ENCODE assay signal across 8 cellular contexts in the genomic region with DNA sequence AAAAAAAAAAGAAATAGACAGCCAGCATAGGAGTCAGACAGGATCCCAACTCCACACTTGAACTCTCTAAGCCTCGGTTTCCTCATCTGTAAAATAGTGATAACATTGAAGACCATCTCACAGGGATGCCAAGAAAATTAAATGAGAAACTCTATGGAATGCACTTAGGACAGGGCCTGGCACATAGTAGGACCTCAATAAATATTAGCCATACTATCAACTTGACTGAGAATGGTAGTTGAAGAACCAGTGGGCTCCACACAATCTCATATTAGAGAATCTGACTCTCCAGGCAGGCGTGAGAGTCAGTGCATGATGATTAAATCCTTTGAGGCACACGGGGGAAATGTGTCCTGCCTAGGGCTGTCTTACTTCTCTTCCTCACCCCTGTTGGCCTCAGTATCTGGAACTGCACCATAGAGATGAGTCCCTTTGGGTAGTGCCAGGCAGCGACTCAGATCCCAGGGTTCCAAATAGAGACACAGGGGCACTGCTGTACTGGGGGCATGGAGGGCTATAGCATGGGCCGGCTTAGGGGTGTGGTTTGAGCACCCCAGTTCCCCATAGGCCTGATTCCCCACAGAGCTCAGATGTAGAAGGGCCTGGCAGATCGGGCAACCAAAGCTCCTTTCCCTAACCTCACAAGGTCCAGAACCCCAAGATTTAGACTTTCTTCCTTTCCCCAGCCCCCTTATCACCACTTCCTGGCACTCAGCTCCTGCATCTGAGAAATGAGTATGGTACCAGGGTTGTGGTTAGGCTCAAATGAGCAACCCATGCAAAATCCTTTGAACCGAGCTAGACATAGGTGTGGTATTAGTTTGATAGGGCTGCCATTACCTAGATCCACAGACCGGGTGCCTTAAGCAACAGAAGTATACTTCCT. TPM values are rescaled to one million over a fixed set of nuclear protein-coding genes. Genes with fewer than 3 reads are reported as not detected.
DNase-seq lines count a peak whose midpoint lies in the region; ATAC-seq, FAIRE-seq and TF ChIP-seq lines count a peak whose summit lies in the region.

No MANE protein-coding gene starts in this region.

- TF ChIP-seq CTCF in D721Med (IDR thresholded peaks at IDR 0.05; ENCODE audit: insufficient read depth, missing control alignments): no peak

- no peak for FAIRE-seq in D721Med (lab: Jason Lieb, UNC)

- ATAC-seq in GM21576 (IDR thresholded peaks at IDR 0.05; ENCODE audit: unreplicated experiment): peak; percentile 28

- DNase-seq in CMK (ENCODE audit: low read depth) (peak; percentile 33), OCI-M1 (lab: John Stamatoyannopoulos, UW) (peak; percentile 46), erythroblast (lab: John Stamatoyannopoulos, UW) (peak; percentile 22 to 26), HCEC 1CT (no peak), D721Med (ENCODE audit: insufficient read length, low spot score) (no peak), islet precursor cell (no peak), cerebellum (ENCODE audit: low spot score) (no peak)

- TF ChIP-seq POLR2A in erythroblast (IDR thresholded peaks at IDR 0.05; ENCODE audit: low read length): no peak

RNA-seq across cellular contexts. Expression of gene CAB39, which starts 51.3 kb away (rescaled TPM):
- 98.3 TPM for total RNA-seq in cerebellum

Comparison
In these comparisons a context has a peak if more than half of its experiments do, and no peak if none do; other contexts are left out.
1. DNase-seq: peak in CMK (single experiment), OCI-M1 (single experiment) and erythroblast (2 of 2); none in HCEC 1CT (single experiment), D721Med (single experiment), islet precursor cell (single experiment) and cerebellum (single experiment).